ENCODE assay signal across 20 cellular contexts in genomic region chr22:38292694-38293093, GRCh38. TPM values are rescaled to one million over a fixed set of nuclear protein-coding genes. Genes with fewer than 3 reads are reported as not detected.
DNase-seq lines count a peak whose midpoint lies in the region; ATAC-seq and TF ChIP-seq lines count a peak whose summit lies in the region.
"Had no signal": no experiment of that assay in that cellular context is flagged by ENCODE, and none has a peak within 500 bp of the region (broad histone marks: within the 10 kb centered on the region; RNA-seq: fewer than 3 reads in every experiment).

No MANE protein-coding gene starts in this region.

- H3K4me3 Mint-ChIP-seq in MCF 10A (ENCODE audit: unreplicated experiment): no peak overlapping the region
- H3K4me3 Mint-ChIP-seq: activated naive CD8-positive, alpha-beta T cell treated with anti-CD3 and anti-CD28 coated beads for 36 hours; H9; immature natural killer cell had no signal

- H3K9me3 Mint-ChIP-seq in MCF 10A (ENCODE audit: unreplicated experiment): no peaks in the 10 kb centered on the region
- H3K9me3 Mint-ChIP-seq: activated naive CD8-positive, alpha-beta T cell treated with anti-CD3 and anti-CD28 coated beads for 36 hours; H9; immature natural killer cell had no signal

- H3K27ac ChIP-seq in breast epithelium (peak overlapping the region; percentile 97), gastroesophageal sphincter (peak overlapping the region in 3 of 4 donors; percentile 56 to 70 (median 62)), psoas muscle (peak overlapping the region; percentile 30), vagina (peak overlapping the region; percentile 28)
- H3K27ac ChIP-seq: HL-60, SJSA1, VCaP had no signal

- peaks cover 91% of the 10 kb centered on the region for H3K36me3 Mint-ChIP-seq in MCF 10A (ENCODE audit: insufficient read depth, unreplicated experiment)
- H3K36me3 Mint-ChIP-seq: immature natural killer cell had no signal

- no peak for TF ChIP-seq EP300 in gastroesophageal sphincter (IDR thresholded peaks at IDR 0.05)

- TF ChIP-seq POLR2A in breast epithelium (IDR thresholded peaks at IDR 0.05) (no peak), gastroesophageal sphincter (IDR thresholded peaks at IDR 0.05) (no peak), vagina (IDR thresholded peaks at IDR 0.05) (no peak)

- POLR2A ChIA-PET in MCF 10A (lab: Yijun Ruan, JAX): interaction anchor here (0.6 to 1.6 kb wide), 2 partner anchors 10 to 951 kb away, joined by 3 to 6 read pairs; no protein-coding TSS in a partner anchor

- H3K4me3 ChIP-seq in breast epithelium (no peak overlapping the region), gastroesophageal sphincter (no peak overlapping the region), psoas muscle (no peak overlapping the region), vagina (no peak overlapping the region)
- H3K4me3 ChIP-seq: SJSA1 had no signal

- H3K4me1 ChIP-seq in breast epithelium: no peaks in the 10 kb centered on the region
- H3K4me1 ChIP-seq in gastroesophageal sphincter: peaks cover 0 to 37% (median 0%) of the 10 kb centered on the region in 3 donors
- no peaks in the 10 kb centered on the region for H3K4me1 ChIP-seq in psoas muscle
- H3K4me1 ChIP-seq in vagina: no peaks in the 10 kb centered on the region
- H3K4me1 ChIP-seq: SJSA1 had no signal

- H3K36me3 ChIP-seq in breast epithelium (peaks cover 7% of the 10 kb centered on the region), gastroesophageal sphincter (peaks cover 0 to 94% of the 10 kb centered on the region in 2 donors), psoas muscle (ENCODE audit: insufficient read depth in 1 of 2, low read depth in 1 of 2) (peaks cover 11 to 84% of the 10 kb centered on the region in 2 donors), vagina (peaks cover 0 to 54% of the 10 kb centered on the region in 2 donors)

- intact Hi-C loops in breast epithelium (cut with DNase I; ENCODE audit: low total_unique reads): no loop called here
- intact Hi-C loops in MCF 10A (cut with micrococcal nuclease): no loop called here
- intact Hi-C loops in psoas muscle (cut with DNase I): no loop called here
- intact Hi-C loops in vagina (cut with DNase I): no loop called here

- H3K4me1 Mint-ChIP-seq in MCF 10A (ENCODE audit: insufficient read depth, unreplicated experiment): peaks cover 16% of the 10 kb centered on the region
- H3K4me1 Mint-ChIP-seq: activated naive CD8-positive, alpha-beta T cell treated with anti-CD3 and anti-CD28 coated beads for 36 hours; immature natural killer cell had no signal

- H3K27ac Mint-ChIP-seq in MCF 10A (ENCODE audit: low read depth, unreplicated experiment): no peak overlapping the region
- H3K27ac Mint-ChIP-seq: activated naive CD8-positive, alpha-beta T cell treated with anti-CD3 and anti-CD28 coated beads for 36 hours had no signal

- CTCF ChIA-PET in MCF 10A (lab: Yijun Ruan, JAX): interaction anchor here (0.6 kb wide), 1 partner anchor 261 kb away, joined by 3 read pairs; no protein-coding TSS in a partner anchor

- H3K9me3 ChIP-seq in breast epithelium: no peaks in the 10 kb centered on the region
- H3K9me3 ChIP-seq in gastroesophageal sphincter: no peaks in the 10 kb centered on the region
- H3K9me3 ChIP-seq in psoas muscle: no peaks in the 10 kb centered on the region
- H3K9me3 ChIP-seq in vagina: no peaks in the 10 kb centered on the region
- H3K9me3 ChIP-seq: SJSA1 had no signal

- peak; percentile 31 for ATAC-seq in gastroesophageal sphincter
- ATAC-seq in psoas muscle: no peak

- 10 to 33% methylated on average over 1 to 2 of the region's 9 CpGs for WGBS in gastroesophageal sphincter (ENCODE audit: low coverage in 1 of 2), 2 donors
- 79 to 86% (median 82%) methylated on average over 9 of the region's 9 CpGs for WGBS in psoas muscle, 3 donors

- TF ChIP-seq CTCF in breast epithelium (IDR thresholded peaks at IDR 0.05) (no peak), MCF 10A (IDR thresholded peaks at IDR 0.05; ENCODE audit: unreplicated experiment) (no peak), gastroesophageal sphincter (IDR thresholded peaks at IDR 0.05) (no peak), psoas muscle (IDR thresholded peaks at IDR 0.05) (no peak), vagina (IDR thresholded peaks at IDR 0.05) (no peak), GM20000 (IDR thresholded peaks at IDR 0.05; ENCODE audit: extremely low read depth, missing control alignments) (no peak)

- no peaks in the 10 kb centered on the region for H3K27me3 Mint-ChIP-seq in MCF 10A (ENCODE audit: insufficient read depth, unreplicated experiment)
- H3K27me3 Mint-ChIP-seq: activated naive CD8-positive, alpha-beta T cell treated with anti-CD3 and anti-CD28 coated beads for 36 hours had no signal

- H3K27me3 ChIP-seq in breast epithelium (no peaks in the 10 kb centered on the region), gastroesophageal sphincter (no peaks in the 10 kb centered on the region), psoas muscle (ENCODE audit: insufficient read depth in 3 of 3, low read length in 2 of 3) (no peaks in the 10 kb centered on the region), vagina (no peaks in the 10 kb centered on the region)
- H3K27me3 ChIP-seq: SJSA1 had no signal

- DNase-seq in breast epithelium (ENCODE audit: low spot score in 2 of 2): no peak
- no peak for DNase-seq in MCF 10A (ENCODE audit: unreplicated experiment)
- no peak for DNase-seq in psoas muscle
- DNase-seq in vagina (ENCODE audit: extremely low spot score in 2 of 2): no peak
- DNase-seq in NCI-H128 (lab: John Stamatoyannopoulos, UW; ENCODE audit: unreplicated experiment): no peak
- no peak for DNase-seq in COLO668 (lab: John Stamatoyannopoulos, UW; ENCODE audit: unreplicated experiment)
- no peak for DNase-seq in GM20000 (ENCODE audit: low spot score)
- DNase-seq: activated CD8-positive, alpha-beta memory T cell treated with anti-CD3 and anti-CD28 coated beads, Interleukin-2, amount 50 U/mL, for 4 hours; activated naive CD8-positive, alpha-beta T cell treated with anti-CD3 and anti-CD28 coated beads for 36 hours; COR-L47; cortex of kidney; H9; immature natural killer cell; Kasumi-1; NCI-H2107; stimulated activated CD4-positive, alpha-beta T cell treated with anti-CD3 and anti-CD28 coated beads, Interleukin-4, amount 100 ng/mL, for 1 hour had no signal

- no TSS peak for BruUV-seq in MCF 10A (replicated peaks; lab: Mats Ljungman, UMichigan)

RNA-seq across cellular contexts. Expression of gene TMEM184B, which starts 19.9 kb away (rescaled TPM):
- total RNA-seq in breast epithelium (10 to 100 TPM; 30.6 to 49.5 (median 42.4) TPM), MCF 10A (2022) (58.7 and 69.1 TPM in 2 replicates), gastroesophageal sphincter (100 to 1,000 TPM in 1 of 4 donors, 10 to 100 TPM in 3; 52.0 to 108 (median 64.9) TPM), psoas muscle (10 to 100 TPM; 23.2 to 40.3 (median 30.3) TPM), vagina (50.8 TPM)
- 10 to 100 TPM; 13.6 to 28.2 (median 24.8) TPM for polyA plus RNA-seq in psoas muscle

RNA-seq across cellular contexts. Expression of gene CSNK1E, which starts 24.5 kb away (rescaled TPM):
- total RNA-seq in breast epithelium (100 to 1,000 TPM in 2 of 3 donors, 10 to 100 TPM in 1; 83.0 to 147 (median 117) TPM), MCF 10A (2022) (354 and 425 TPM in 2 replicates), gastroesophageal sphincter (10 to 100 TPM; 70.3 to 90.3 (median 80.0) TPM), psoas muscle (10 to 100 TPM; 41.4 to 61.8 (median 49.0) TPM), vagina (162 TPM)
- 100 to 1,000 TPM in 1 of 3 donors, 10 to 100 TPM in 2; 33.4 to 193 (median 63.6) TPM for polyA plus RNA-seq in psoas muscle

Comparison
In these comparisons a context has a peak if more than half of its experiments do, and no peak if none do; other contexts are left out.
1. H3K27ac ChIP-seq: peak in every context shown above with its lines; median percentile 97 in breast epithelium; 62 in gastroesophageal sphincter; 30 in psoas muscle; 28 in vagina.